ENCODE assay signal across 1 cellular context in genomic region chr14:37791384-37792036, GRCh38.
A peak's percentile ranks its signal among the peaks of the same experiment; 100 is the strongest.
TF ChIP-seq lines count a peak whose summit lies in the region.

No MANE protein-coding gene starts in this region.

TF ChIP-seq in HepG2, 621 proteins besides CTCF, POLR2A, EP300 and RAD21 (continued from another document and continues in another):
- TF ChIP-seq ZBED4 (CRISPR knock-in tag; IDR thresholded peaks at IDR 0.05; ENCODE audit: borderline replicate concordance) (0 out of 2 replicates have a peak, but pooled peaks have one; percentile 63), STAG1 (CRISPR knock-in tag; IDR thresholded peaks at IDR 0.05) (0 out of 2 replicates have a peak, but pooled peaks have one; percentile 7), KLF12 (CRISPR knock-in tag; IDR thresholded peaks at IDR 0.05; ENCODE audit: borderline replicate concordance) (no peak), MLLT10 (CRISPR knock-in tag; IDR thresholded peaks at IDR 0.05) (no peak), ZNF337 (CRISPR knock-in tag; IDR thresholded peaks at IDR 0.05; ENCODE audit: borderline replicate concordance, low read depth) (peak; percentile 92; the same call in 1 of the 2 replicates), SIX4 (CRISPR knock-in tag; IDR thresholded peaks at IDR 0.05) (peak; percentile 93), ZNF597 (CRISPR knock-in tag; IDR thresholded peaks at IDR 0.05) (no peak), ZMYM4 (CRISPR knock-in tag; IDR thresholded peaks at IDR 0.05) (peak; percentile 99), ZNF670 (CRISPR knock-in tag; IDR thresholded peaks at IDR 0.05; ENCODE audit: borderline replicate concordance) (peak; percentile 91; the same call in 1 of the 2 replicates), ZNF547 (CRISPR knock-in tag; IDR thresholded peaks at IDR 0.05) (0 out of 2 replicates have a peak, but pooled peaks have one; percentile 40), ZFP36L1 (CRISPR knock-in tag; IDR thresholded peaks at IDR 0.05) (0 out of 2 replicates have a peak, but pooled peaks have one; percentile 34), TERF1 (CRISPR knock-in tag; IDR thresholded peaks at IDR 0.05) (no peak), ZMAT3 (CRISPR knock-in tag; conservative IDR thresholded peaks at IDR 0.05) (0 out of 2 replicates have a peak, but pooled peaks have one; percentile 52), AHDC1 (CRISPR knock-in tag; IDR thresholded peaks at IDR 0.05; ENCODE audit: borderline replicate concordance) (peak; percentile 100), ZNF678 (CRISPR knock-in tag; IDR thresholded peaks at IDR 0.05) (no peak), RELA (CRISPR knock-in tag; IDR thresholded peaks at IDR 0.05) (0 out of 2 replicates have a peak, but pooled peaks have one; percentile 40), MTERF4 (CRISPR knock-in tag; IDR thresholded peaks at IDR 0.05) (no peak), ZNF253 (CRISPR knock-in tag; IDR thresholded peaks at IDR 0.05; ENCODE audit: borderline replicate concordance) (no peak), ZNF790 (CRISPR knock-in tag; IDR thresholded peaks at IDR 0.05; ENCODE audit: borderline replicate concordance) (no peak), CBFB (CRISPR knock-in tag; IDR thresholded peaks at IDR 0.05) (0 out of 2 replicates have a peak, but pooled peaks have one; percentile 43), ZBTB20 (CRISPR knock-in tag; IDR thresholded peaks at IDR 0.05; ENCODE audit: borderline replicate concordance, low read depth) (peak; percentile 94; the same call in 1 of the 2 replicates), SNAI1 (CRISPR knock-in tag; IDR thresholded peaks at IDR 0.05; ENCODE audit: borderline replicate concordance) (no peak), TCF7L2 (IDR thresholded peaks at IDR 0.05; ENCODE audit: low read depth, low read length) (no peak), ZSCAN5A (CRISPR knock-in tag; IDR thresholded peaks at IDR 0.05; ENCODE audit: borderline replicate concordance) (peak; percentile 75; the same call in 1 of the 2 replicates), CERS6 (CRISPR knock-in tag; IDR thresholded peaks at IDR 0.05) (no peak), ZNF136 (CRISPR knock-in tag; IDR thresholded peaks at IDR 0.05; ENCODE audit: low read depth) (peak; percentile 40; the same call in 1 of the 2 replicates), NFE2 (CRISPR knock-in tag; IDR thresholded peaks at IDR 0.05) (no peak), ZNF331 (CRISPR knock-in tag; IDR thresholded peaks at IDR 0.05) (peak; percentile 96), ZNF567 (CRISPR knock-in tag; IDR thresholded peaks at IDR 0.05; ENCODE audit: borderline replicate concordance) (no peak; the same call in 1 of the 2 replicates), ZGPAT (CRISPR knock-in tag; IDR thresholded peaks at IDR 0.05) (peak; percentile 97), THAP8 (CRISPR knock-in tag; IDR thresholded peaks at IDR 0.05; ENCODE audit: borderline replicate concordance) (no peak), ZNF496 (CRISPR knock-in tag; IDR thresholded peaks at IDR 0.05; ENCODE audit: insufficient replicate concordance) (no peak), GRHL1 (CRISPR knock-in tag; conservative IDR thresholded peaks at IDR 0.05) (no peak), MAZ (IDR thresholded peaks at IDR 0.05; ENCODE audit: borderline replicate concordance, low read depth, low read length) (no peak), MAZ (CRISPR knock-in tag; IDR thresholded peaks at IDR 0.05; ENCODE audit: low read depth) (no peak), THAP7 (CRISPR knock-in tag; IDR thresholded peaks at IDR 0.05) (no peak), RARA (CRISPR knock-in tag; IDR thresholded peaks at IDR 0.05) (peak; percentile 98), CBX1 (IDR thresholded peaks at IDR 0.05; ENCODE audit: low read depth) (peak; percentile 70)
